In genomic region chr4:1775731-1776500, GRCh38 we compare ENCODE assay signal across 12 cellular contexts. TPM values are rescaled to one million over a fixed set of nuclear protein-coding genes. Genes with fewer than 3 reads are reported as not detected.
DNase-seq lines count a peak whose midpoint lies in the region; ATAC-seq, FAIRE-seq and TF ChIP-seq lines count a peak whose summit lies in the region.
"Had no signal": no experiment of that assay in that cellular context is flagged by ENCODE, and none has a peak within 500 bp of the region (broad histone marks: within the 10 kb centered on the region; RNA-seq: fewer than 3 reads in every experiment).

No MANE protein-coding gene starts in this region.

- intact Hi-C loops in aorta (cut with DNase I): no loop called here

- H2AFZ ChIP-seq in astrocyte (ENCODE audit: low read depth, low read length): peak overlapping the region; percentile 26

- no peak overlapping the region for H3K4me2 ChIP-seq in astrocyte (ENCODE audit: low read length)
- H3K4me2 ChIP-seq: KMS-11 had no signal

- H3K27ac ChIP-seq in astrocyte (ENCODE audit: low read depth, low read length) (no peak overlapping the region), aorta (ENCODE audit: low read depth in 1 of 2, low read length in 2 of 2) (no peak overlapping the region)
- H3K27ac ChIP-seq: KMS-11 had no signal

- DNase-seq in ACHN: peak; percentile 12
- DNase-seq in M059J (ENCODE audit: low read depth): peak; percentile 53
- no peak for DNase-seq in astrocyte (ENCODE audit: low read depth)
- peak; percentile 83 for DNase-seq in left lobe of liver (ENCODE audit: low spot score)
- no peak for DNase-seq in aorta
- no peak for DNase-seq in activated CD4-positive, alpha-beta T cell treated with anti-CD3 and anti-CD28 coated beads for 48 hours
- no peak for DNase-seq in LoVo (ENCODE audit: low spot score)
- DNase-seq: NCI-H748 treated with DMSO at 0.1 percent for 48 hours had no signal

- in situ Hi-C loops in ACHN (cut with HindIII; ENCODE audit: low pct_ligation_motif_present, low pct_unique_long_range_greater_than_20kb, low sequenced_read_pairs): no loop called here

- H4K20me1 ChIP-seq in astrocyte (ENCODE audit: insufficient read depth, low read length): no peaks in the 10 kb centered on the region

- 83 to 88% methylated on average over 23 of the region's 23 CpGs for WGBS in aorta, 2 donors

- ATAC-seq in left lobe of liver: peak; percentile 89
- ATAC-seq in aorta (ENCODE audit: low FRiP score): no peak
- ATAC-seq in GM21786 (IDR thresholded peaks at IDR 0.05; ENCODE audit: unreplicated experiment): no peak

- no peak overlapping the region for H3K4me3 ChIP-seq in astrocyte (ENCODE audit: insufficient read depth, low read depth, low read length)
- H3K4me3 ChIP-seq in aorta (ENCODE audit: low read length in 2 of 2): no peak overlapping the region

- no peak overlapping the region for H3K4me3 Mint-ChIP-seq in astrocyte (ENCODE audit: unreplicated experiment)
- H3K4me3 Mint-ChIP-seq: activated T-helper 1 cell treated with anti-CD3 and anti-CD28 coated beads, Interleukin-12 subunit alpha, Interleukin-12 subunit beta, Interleukin-2, Interleukin-4 antibody, amounts not matched to agents 30 ng/mL and 10 ng/mL and 1 ng/mL, durations not matched to agents 14 hours and 24 hours and 36 hours; T-helper 2 cell treated with Interferon-gamma antibody and Interleukin-4, amounts not matched to agents 5 μg/mL and 100 μg/mL, for 36 hours had no signal

- TF ChIP-seq CTCF in astrocyte (IDR thresholded peaks at IDR 0.05; ENCODE audit: insufficient read depth, low read depth, low read length): no peak

- FAIRE-seq in astrocyte (lab: Jason Lieb, UNC): no peak

- H3K4me1 ChIP-seq in astrocyte (ENCODE audit: insufficient read depth, low read length) (no peaks in the 10 kb centered on the region), aorta (ENCODE audit: control insufficient read depth in 1 of 2, insufficient read depth in 2 of 2, low read length in 2 of 2) (no peaks in the 10 kb centered on the region)

- no peaks in the 10 kb centered on the region for H3K27me3 ChIP-seq in astrocyte (ENCODE audit: insufficient read depth, low read length)
- H3K27me3 ChIP-seq in aorta (ENCODE audit: control insufficient read depth in 1 of 2, insufficient read depth in 2 of 2, low read length in 1 of 2): no peaks in the 10 kb centered on the region

- H3K4me1 Mint-ChIP-seq in astrocyte (ENCODE audit: low read depth, unreplicated experiment): no peaks in the 10 kb centered on the region

- H3K79me2 ChIP-seq in astrocyte (ENCODE audit: insufficient read depth, low read length): no peaks in the 10 kb centered on the region

- H3K27ac Mint-ChIP-seq in astrocyte (ENCODE audit: unreplicated experiment): peak overlapping the region; percentile 41
- H3K27ac Mint-ChIP-seq: activated T-helper 1 cell treated with anti-CD3 and anti-CD28 coated beads, Interleukin-12 subunit alpha, Interleukin-12 subunit beta, Interleukin-2, Interleukin-4 antibody, amounts not matched to agents 30 ng/mL and 10 ng/mL and 1 ng/mL, durations not matched to agents 14 hours and 24 hours and 36 hours; T-helper 2 cell treated with Interferon-gamma antibody and Interleukin-4, amounts not matched to agents 5 μg/mL and 100 μg/mL, for 36 hours had no signal

- H3K36me3 ChIP-seq in astrocyte (ENCODE audit: insufficient read depth, low read length) (no peaks in the 10 kb centered on the region), aorta (ENCODE audit: control insufficient read depth in 1 of 2, insufficient read depth in 2 of 2, low read length in 1 of 2) (no peaks in the 10 kb centered on the region)

- H3K9ac ChIP-seq in astrocyte (ENCODE audit: low read length): no peak overlapping the region
- H3K9ac ChIP-seq: KMS-11 had no signal

- H3K27me3 Mint-ChIP-seq in astrocyte (ENCODE audit: low read depth, unreplicated experiment): peaks cover 4% of the 10 kb centered on the region

- H3K9me3 ChIP-seq in astrocyte (ENCODE audit: insufficient read depth, low read depth, low read length): no peaks in the 10 kb centered on the region
- H3K9me3 ChIP-seq in aorta (ENCODE audit: control insufficient read depth, low read length): no peaks in the 10 kb centered on the region

- H3K36me3 Mint-ChIP-seq in astrocyte (ENCODE audit: low read depth, unreplicated experiment): no peaks in the 10 kb centered on the region

- no peaks in the 10 kb centered on the region for H3K9me3 Mint-ChIP-seq in astrocyte (ENCODE audit: unreplicated experiment)
- H3K9me3 Mint-ChIP-seq: activated T-helper 1 cell treated with anti-CD3 and anti-CD28 coated beads, Interleukin-12 subunit alpha, Interleukin-12 subunit beta, Interleukin-2, Interleukin-4 antibody, amounts not matched to agents 30 ng/mL and 10 ng/mL and 1 ng/mL, durations not matched to agents 14 hours and 24 hours and 36 hours; T-helper 2 cell treated with Interferon-gamma antibody and Interleukin-4, amounts not matched to agents 5 μg/mL and 100 μg/mL, for 36 hours had no signal

RNA-seq across cellular contexts. Expression of gene FGFR3, which starts 17.2 kb away (rescaled TPM):
- 1.4 and 1.9 TPM in 2 replicates for total RNA-seq in M059J (2014; rRNA removed; shearing (Covaris generic))
- total RNA-seq in astrocyte (3.6 and 3.9 TPM in 2 replicates), left lobe of liver (48.5 TPM), aorta (1 to 10 TPM; 1.2 to 4.0 TPM)
- polyA plus RNA-seq in aorta: 1 to 10 TPM; 1.0 to 2.4 TPM

RNA-seq across cellular contexts. Expression of gene TACC3, which starts 54.6 kb away (rescaled TPM):
- 24.0 and 40.6 TPM in 2 replicates for total RNA-seq in M059J (2014; rRNA removed; shearing (Covaris generic))
- total RNA-seq in astrocyte (10.2 and 15.0 TPM in 2 replicates), left lobe of liver (4.5 TPM), aorta (10 to 100 TPM in 1 of 2 donors, 1 to 10 TPM in 1; 7.6 to 16.1 TPM)
- 1 to 10 TPM; 5.2 to 9.3 TPM for polyA plus RNA-seq in aorta

RNA-seq across cellular contexts. Expression of gene TMEM129, which starts 54.8 kb away (rescaled TPM):
- 25.0 and 37.6 TPM in 2 replicates for total RNA-seq in M059J (2014; rRNA removed; shearing (Covaris generic))
- total RNA-seq in astrocyte (26.8 and 29.3 TPM in 2 replicates), left lobe of liver (30.3 TPM), aorta (10 to 100 TPM; 24.9 to 26.6 TPM)
- polyA plus RNA-seq in aorta: 10 to 100 TPM; 14.8 to 36.4 TPM

Comparison
In these comparisons a context has a peak if more than half of its experiments do, and no peak if none do; other contexts are left out.
1. DNase-seq: peak in ACHN (single experiment), M059J (single experiment) and left lobe of liver (single experiment); none in astrocyte (single experiment), aorta (0 of 2), activated CD4-positive, alpha-beta T cell treated with anti-CD3 and anti-CD28 coated beads for 48 hours (single experiment) and LoVo (single experiment).